Comparison of ENCODE assay signal across 17 cellular contexts in genomic region chr14:38743941-38744611, GRCh38.
A peak's percentile ranks its signal among the peaks of the same experiment; 100 is the strongest.
DNase-seq lines count a peak whose midpoint lies in the region; ATAC-seq, FAIRE-seq and TF ChIP-seq lines count a peak whose summit lies in the region.
"Had no signal": no experiment of that assay in that cellular context is flagged by ENCODE, and none has a peak within 500 bp of the region (broad histone marks: within the 10 kb centered on the region; RNA-seq: fewer than 3 reads in every experiment).

No MANE protein-coding gene starts in this region.

- no peaks in the 10 kb centered on the region for H3K79me2 ChIP-seq in HepG2 (ENCODE audit: insufficient read depth, low read length)

- peaks cover 20% of the 10 kb centered on the region for H3K4me1 Mint-ChIP-seq in nephron progenitor cell
- H3K4me1 Mint-ChIP-seq: B cell had no signal

- no peaks in the 10 kb centered on the region for H4K20me1 ChIP-seq in HepG2 (ENCODE audit: insufficient read depth, low read length)

- no peaks in the 10 kb centered on the region for H3K9me3 ChIP-seq in HepG2 (ENCODE audit: low read length)
- no peaks in the 10 kb centered on the region for H3K9me3 ChIP-seq in right lobe of liver
- no peaks in the 10 kb centered on the region for H3K9me3 ChIP-seq in left lung

- no peaks in the 10 kb centered on the region for H3K27me3 ChIP-seq in HepG2 (ENCODE audit: control insufficient read depth in 1 of 2, insufficient read depth in 2 of 2, low read length in 2 of 2)
- H3K27me3 ChIP-seq in right lobe of liver = no peaks in the 10 kb centered on the region
- no peaks in the 10 kb centered on the region for H3K27me3 ChIP-seq in left lung

- DNase-seq in NCI-H82 (lab: John Stamatoyannopoulos, UW) = peak; percentile 61
- DNase-seq in NCI-H82 treated with DMSO at 0.1 percent for 48 hours (lab: John Stamatoyannopoulos, UW; ENCODE audit: unreplicated experiment) = no peak
- no peak for DNase-seq in HepG2 (ENCODE audit: low spot score)
- no peak for DNase-seq in right lobe of liver
- no peak for DNase-seq in nephron progenitor cell
- no peak for DNase-seq in left lung
- no peak for DNase-seq in activated naive CD4-positive, alpha-beta T cell treated with Interleukin-2 at 50 U/mL for 16 hours
- DNase-seq: C1 segment of cervical spinal cord; Calu3; CD4-positive, alpha-beta T cell; DMS 273 treated with DMSO at 0.1 percent for 48 hours; GM23248; H7 had no signal

- no peak overlapping the region for H2AFZ ChIP-seq in HepG2 (ENCODE audit: low read length)
- H2AFZ ChIP-seq: GM23248 had no signal

- H3K9ac ChIP-seq in HepG2 (ENCODE audit: insufficient read depth, low read depth, low read length) = no peak overlapping the region
- H3K9ac ChIP-seq: GM23248 had no signal

- no TSS peak for BruUV-seq in HepG2 (replicated peaks; lab: Mats Ljungman, UMichigan)

- no peak overlapping the region for H3K4me2 ChIP-seq in HepG2 (ENCODE audit: low read depth, low read length)

- no peaks in the 10 kb centered on the region for H3K9me3 Mint-ChIP-seq in nephron progenitor cell
- H3K9me3 Mint-ChIP-seq: CD4-positive, alpha-beta T cell had no signal

- TF ChIP-seq CTCF in HepG2 (CRISPR knock-in tag; IDR thresholded peaks at IDR 0.05) (no peak), right lobe of liver (IDR thresholded peaks at IDR 0.05) (no peak), nephron progenitor cell (IDR thresholded peaks at IDR 0.05) (no peak), left lung (IDR thresholded peaks at IDR 0.05) (no peak)

- H3K36me3 Mint-ChIP-seq in nephron progenitor cell (ENCODE audit: low read depth) = no peaks in the 10 kb centered on the region

- TF ChIP-seq RAD21 in HepG2 (CRISPR knock-in tag; IDR thresholded peaks at IDR 0.05) = no peak

- TF ChIP-seq POLR2A in HepG2 (IDR thresholded peaks at IDR 0.05; ENCODE audit: insufficient read depth in 1 of 2, low read depth in 2 of 2, low read length in 2 of 2) (no peak), right lobe of liver (IDR thresholded peaks at IDR 0.05) (no peak)

- FAIRE-seq in HepG2 (lab: Jason Lieb, UNC) = no peak
- FAIRE-seq: A204.1, GM12878, GM18507 had no signal

- H3K27ac ChIP-seq in HepG2 (ENCODE audit: extremely low read length, insufficient read depth, low read length) (no peak overlapping the region), right lobe of liver (no peak overlapping the region), left lung (no peak overlapping the region)
- H3K27ac ChIP-seq: GM23248 had no signal

- intact Hi-C loops in HepG2 (cut with micrococcal nuclease; ENCODE audit: unreplicated experiment) (no loop called here), right lobe of liver (cut with DNase I) (no loop called here), left lung (cut with DNase I) (no loop called here)

- ATAC-seq in HepG2 (no peak), right lobe of liver (no peak), left lung (no peak)
- ATAC-seq: GM12878 had no signal

- no peaks in the 10 kb centered on the region for H3K27me3 Mint-ChIP-seq in nephron progenitor cell (ENCODE audit: low read depth, poor library complexity)
- H3K27me3 Mint-ChIP-seq: B cell; CD4-positive, alpha-beta T cell had no signal

- no peak overlapping the region for H3K4me3 ChIP-seq in HepG2 (replicated peaks in 1 of 3; ENCODE audit: insufficient read depth in 1 of 3, low read depth in 2 of 3, low read length in 3 of 3)
- no peak overlapping the region for H3K4me3 ChIP-seq in right lobe of liver
- no peak overlapping the region for H3K4me3 ChIP-seq in left lung
- H3K4me3 ChIP-seq: GM12878, GM23248 had no signal

- 8% methylated on average over 7 of the region's 7 CpGs for WGBS in HepG2 (ENCODE audit: low lambda C conversion rate)
- 60% methylated on average over 6 of the region's 7 CpGs for WGBS in right lobe of liver (ENCODE audit: insufficient coverage, low coverage, low lambda C conversion rate, missing lambda C conversion rate)

- peak overlapping the region; percentile 22 for H3K27ac Mint-ChIP-seq in nephron progenitor cell
- H3K27ac Mint-ChIP-seq: B cell; CD4-positive, alpha-beta T cell had no signal

- CTCF ChIA-PET in HepG2 (lab: Yijun Ruan, JAX; ENCODE audit: low intra/inter-chr PET ratio, low total read pairs) = no interaction called here

- H3K36me3 ChIP-seq in HepG2 (replicated peaks in 1 of 2; ENCODE audit: control insufficient read depth in 1 of 2, insufficient read depth in 2 of 2, low read length in 2 of 2) = no peaks in the 10 kb centered on the region
- no peaks in the 10 kb centered on the region for H3K36me3 ChIP-seq in right lobe of liver
- H3K36me3 ChIP-seq in left lung = no peaks in the 10 kb centered on the region

- H3K4me1 ChIP-seq in HepG2 (ENCODE audit: insufficient read depth, low read length) = no peaks in the 10 kb centered on the region
- H3K4me1 ChIP-seq in right lobe of liver = no peaks in the 10 kb centered on the region
- H3K4me1 ChIP-seq in left lung = no peaks in the 10 kb centered on the region

- in situ Hi-C loops in HepG2 (cut with HindIII; ENCODE audit: extremely low pct_ligation_motif_present, low pct_unique_long_range_greater_than_20kb) = no loop called here

- no peak overlapping the region for H3K4me3 Mint-ChIP-seq in nephron progenitor cell
- H3K4me3 Mint-ChIP-seq: B cell; CD4-positive, alpha-beta T cell had no signal

- POLR2A ChIA-PET in HepG2 (lab: Yijun Ruan, JAX) = no interaction called here

- TF ChIP-seq EP300 in HepG2 (IDR thresholded peaks at IDR 0.05; ENCODE audit: low read depth in 2 of 2, low read length in 2 of 2) = no peak
- TF ChIP-seq EP300 in HepG2 (CRISPR knock-in tag; IDR thresholded peaks at IDR 0.05; ENCODE audit: borderline replicate concordance) = no peak

TF ChIP-seq in HepG2, 621 proteins besides CTCF, POLR2A, EP300 and RAD21 (continues in another document):
- TF ChIP-seq ZNF274 (CRISPR knock-in tag; IDR thresholded peaks at IDR 0.05) = no peak
- TF ChIP-seq SPEN (CRISPR knock-in tag; IDR thresholded peaks at IDR 0.05; ENCODE audit: low read depth) = 0 out of 2 replicates have a peak, but pooled peaks have one; percentile 27
- TF ChIP-seq CEBPZ (IDR thresholded peaks at IDR 0.05; ENCODE audit: low read length) = 0 out of 2 replicates have a peak, but pooled peaks have one; percentile 19
- no peak for TF ChIP-seq CEBPB (IDR thresholded peaks at IDR 0.05; ENCODE audit: borderline replicate concordance, low read depth, low read length)
